In the genomic region with DNA sequence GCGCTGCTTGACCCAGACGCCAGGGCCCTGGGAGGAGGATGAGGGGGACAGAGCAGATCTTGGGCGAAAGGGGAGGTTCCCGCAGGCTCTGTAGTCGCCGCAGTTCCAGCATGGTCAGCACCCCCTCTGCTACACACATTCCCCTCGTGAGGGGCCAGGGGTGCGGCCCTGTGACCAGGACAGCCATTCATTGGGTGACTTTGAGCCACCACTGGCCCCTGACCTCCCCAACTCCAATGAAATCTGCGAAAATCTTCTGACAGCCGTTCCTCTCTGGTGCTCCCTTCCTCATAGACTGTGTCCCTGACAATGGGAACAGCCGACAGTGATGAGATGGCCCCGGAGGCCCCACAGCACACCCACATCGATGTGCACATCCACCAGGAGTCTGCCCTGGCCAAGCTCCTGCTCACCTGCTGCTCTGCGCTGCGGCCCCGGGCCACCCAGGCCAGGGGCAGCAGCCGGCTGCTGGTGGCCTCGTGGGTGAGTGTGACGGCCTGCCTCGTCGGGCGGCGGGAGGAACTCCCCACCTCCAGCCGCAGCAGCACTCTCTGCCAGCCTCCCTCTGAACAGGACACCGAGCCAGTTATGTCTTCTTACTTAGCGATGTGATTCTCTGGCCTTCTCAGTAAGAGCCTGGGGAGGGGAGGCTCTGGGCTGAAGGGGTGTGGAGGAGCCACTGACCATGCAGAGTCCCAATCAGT, we compare ENCODE assay signal across 9 cellular contexts. TPM values are rescaled to one million over a fixed set of nuclear protein-coding genes. Genes with fewer than 3 reads are reported as not detected.
DNase-seq lines count a peak whose midpoint lies in the region; ATAC-seq and TF ChIP-seq lines count a peak whose summit lies in the region.
"Had no signal": no experiment of that assay in that cellular context is flagged by ENCODE, and none has a peak within 500 bp of the region (broad histone marks: within the 10 kb centered on the region; RNA-seq: fewer than 3 reads in every experiment).

No MANE protein-coding gene starts in this region.

- H3K9me3 ChIP-seq in iPS DF 6.9 (ENCODE audit: control insufficient read depth, insufficient read depth, low read length) = no peaks in the 10 kb centered on the region

- peak; percentile 43 for ATAC-seq in WTC11
- no peak for ATAC-seq in HG02884 (IDR thresholded peaks at IDR 0.05; ENCODE audit: unreplicated experiment)
- ATAC-seq in HG02678 (IDR thresholded peaks at IDR 0.05; ENCODE audit: unreplicated experiment) = no peak
- no peak for ATAC-seq in GM21423 (IDR thresholded peaks at IDR 0.05; ENCODE audit: unreplicated experiment)

- H3K27ac ChIP-seq in iPS DF 6.9 (ENCODE audit: low read length) (no peak overlapping the region), rectal smooth muscle tissue (ENCODE audit: low read depth, low read length) (no peak overlapping the region)

- H3K36me3 ChIP-seq in iPS DF 6.9 (ENCODE audit: control insufficient read depth, insufficient read depth, low read length) (no peaks in the 10 kb centered on the region), rectal smooth muscle tissue (ENCODE audit: control insufficient read depth, insufficient read depth, low read length) (peaks cover 16% of the 10 kb centered on the region)

- no TSS peak for BruUV-seq in Calu3 (replicated peaks; lab: Mats Ljungman, UMichigan)

- peaks cover 37% of the 10 kb centered on the region for H3K27me3 ChIP-seq in iPS DF 6.9 (ENCODE audit: control insufficient read depth, insufficient read depth, low read length)
- H3K27me3 ChIP-seq in rectal smooth muscle tissue (ENCODE audit: control insufficient read depth, insufficient read depth, low read length) = no peaks in the 10 kb centered on the region

- H3K27ac Mint-ChIP-seq in Calu3 (ENCODE audit: unreplicated experiment) (no peak overlapping the region), WTC11 (no peak overlapping the region)

- TF ChIP-seq CTCF in Calu3 (IDR thresholded peaks at IDR 0.05; ENCODE audit: unreplicated experiment) = no peak
- no peak for TF ChIP-seq CTCF in WTC11 (IDR thresholded peaks at IDR 0.05)

- intact Hi-C loops in Calu3 (cut with micrococcal nuclease; ENCODE audit: unreplicated experiment) = no loop called here

- H3K4me1 ChIP-seq in iPS DF 6.9 (ENCODE audit: control insufficient read depth, insufficient read depth, low read length) (peaks cover 7% of the 10 kb centered on the region), rectal smooth muscle tissue (ENCODE audit: control insufficient read depth, insufficient read depth, low read length) (peaks cover 2% of the 10 kb centered on the region)

- no peak overlapping the region for H3K9ac ChIP-seq in rectal smooth muscle tissue (ENCODE audit: low read length)

- H3K4me3 Mint-ChIP-seq in Calu3 (ENCODE audit: low read depth, unreplicated experiment) (peak overlapping the region; percentile 67), WTC11 (peak overlapping the region; percentile 56)

- no peaks in the 10 kb centered on the region for H3K36me3 Mint-ChIP-seq in Calu3 (ENCODE audit: insufficient read depth, unreplicated experiment)
- H3K36me3 Mint-ChIP-seq in WTC11 = peaks cover 6% of the 10 kb centered on the region

- CTCF ChIA-PET in Calu3 (lab: Charles Lee) = no interaction called here
- CTCF ChIA-PET in WTC11 (lab: Charles Lee) = interaction anchor here (0.9 to 3.3 kb wide), 4 partner anchors 13 to 97 kb away, joined by 3 to 12 read pairs (median 6); no protein-coding TSS in a partner anchor

- DNase-seq in Calu3 = no peak
- DNase-seq in WTC11 (ENCODE audit: low spot score) = no peak
- DNase-seq in iPS DF 6.9 (ENCODE audit: low read depth, low spot score) = no peak
- DNase-seq in activated CD4-positive, alpha-beta T cell treated with anti-CD3 and anti-CD28 coated beads for 1 hour = no peak
- DNase-seq: NCI-H187 had no signal

- H3K9me3 Mint-ChIP-seq in Calu3 (ENCODE audit: low read depth, unreplicated experiment) (no peaks in the 10 kb centered on the region), WTC11 (peaks cover 15% of the 10 kb centered on the region)

- POLR2A ChIA-PET in WTC11 (lab: Charles Lee) = no interaction called here

- peaks cover 64% of the 10 kb centered on the region for H3K27me3 Mint-ChIP-seq in Calu3 (ENCODE audit: unreplicated experiment)
- H3K27me3 Mint-ChIP-seq in WTC11 (ENCODE audit: low read depth) = peaks cover 78% of the 10 kb centered on the region

- H3K4me3 ChIP-seq in iPS DF 6.9 (ENCODE audit: low read length) = peak overlapping the region; percentile 50; the same call in 1 of the 2 replicates
- H3K4me3 ChIP-seq in rectal smooth muscle tissue (ENCODE audit: low read length) = peak overlapping the region; percentile 57

- WGBS in iPS DF 6.9 (ENCODE audit: insufficient coverage, insufficient read length) = no CpG with 5 or more reads among the region's 26 CpGs

- no peaks in the 10 kb centered on the region for H3K4me1 Mint-ChIP-seq in Calu3 (ENCODE audit: low read depth, unreplicated experiment)
- peaks cover 15% of the 10 kb centered on the region for H3K4me1 Mint-ChIP-seq in WTC11

TF ChIP-seq in WTC11, 78 proteins besides CTCF, POLR2A, EP300 and RAD21:
- TF ChIP-seq, protein P1, sequence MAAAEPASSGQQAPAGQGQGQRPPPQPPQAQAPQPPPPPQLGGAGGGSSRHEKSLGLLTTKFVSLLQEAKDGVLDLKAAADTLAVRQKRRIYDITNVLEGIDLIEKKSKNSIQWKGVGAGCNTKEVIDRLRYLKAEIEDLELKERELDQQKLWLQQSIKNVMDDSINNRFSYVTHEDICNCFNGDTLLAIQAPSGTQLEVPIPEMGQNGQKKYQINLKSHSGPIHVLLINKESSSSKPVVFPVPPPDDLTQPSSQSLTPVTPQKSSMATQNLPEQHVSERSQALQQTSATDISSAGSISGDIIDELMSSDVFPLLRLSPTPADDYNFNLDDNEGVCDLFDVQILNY (CRISPR knock-in tag; IDR thresholded peaks at IDR 0.05) = no peak
- TF ChIP-seq, protein P2, sequence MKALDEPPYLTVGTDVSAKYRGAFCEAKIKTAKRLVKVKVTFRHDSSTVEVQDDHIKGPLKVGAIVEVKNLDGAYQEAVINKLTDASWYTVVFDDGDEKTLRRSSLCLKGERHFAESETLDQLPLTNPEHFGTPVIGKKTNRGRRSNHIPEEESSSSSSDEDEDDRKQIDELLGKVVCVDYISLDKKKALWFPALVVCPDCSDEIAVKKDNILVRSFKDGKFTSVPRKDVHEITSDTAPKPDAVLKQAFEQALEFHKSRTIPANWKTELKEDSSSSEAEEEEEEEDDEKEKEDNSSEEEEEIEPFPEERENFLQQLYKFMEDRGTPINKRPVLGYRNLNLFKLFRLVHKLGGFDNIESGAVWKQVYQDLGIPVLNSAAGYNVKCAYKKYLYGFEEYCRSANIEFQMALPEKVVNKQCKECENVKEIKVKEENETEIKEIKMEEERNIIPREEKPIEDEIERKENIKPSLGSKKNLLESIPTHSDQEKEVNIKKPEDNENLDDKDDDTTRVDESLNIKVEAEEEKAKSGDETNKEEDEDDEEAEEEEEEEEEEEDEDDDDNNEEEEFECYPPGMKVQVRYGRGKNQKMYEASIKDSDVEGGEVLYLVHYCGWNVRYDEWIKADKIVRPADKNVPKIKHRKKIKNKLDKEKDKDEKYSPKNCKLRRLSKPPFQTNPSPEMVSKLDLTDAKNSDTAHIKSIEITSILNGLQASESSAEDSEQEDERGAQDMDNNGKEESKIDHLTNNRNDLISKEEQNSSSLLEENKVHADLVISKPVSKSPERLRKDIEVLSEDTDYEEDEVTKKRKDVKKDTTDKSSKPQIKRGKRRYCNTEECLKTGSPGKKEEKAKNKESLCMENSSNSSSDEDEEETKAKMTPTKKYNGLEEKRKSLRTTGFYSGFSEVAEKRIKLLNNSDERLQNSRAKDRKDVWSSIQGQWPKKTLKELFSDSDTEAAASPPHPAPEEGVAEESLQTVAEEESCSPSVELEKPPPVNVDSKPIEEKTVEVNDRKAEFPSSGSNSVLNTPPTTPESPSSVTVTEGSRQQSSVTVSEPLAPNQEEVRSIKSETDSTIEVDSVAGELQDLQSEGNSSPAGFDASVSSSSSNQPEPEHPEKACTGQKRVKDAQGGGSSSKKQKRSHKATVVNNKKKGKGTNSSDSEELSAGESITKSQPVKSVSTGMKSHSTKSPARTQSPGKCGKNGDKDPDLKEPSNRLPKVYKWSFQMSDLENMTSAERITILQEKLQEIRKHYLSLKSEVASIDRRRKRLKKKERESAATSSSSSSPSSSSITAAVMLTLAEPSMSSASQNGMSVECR (CRISPR knock-in tag; IDR thresholded peaks at IDR 0.05; ENCODE audit: borderline replicate concordance) = 0 out of 2 replicates have a peak, but pooled peaks have one; percentile 21

RNA-seq across cellular contexts. Expression of a gene that starts 0.8 kb away (rescaled TPM):
- total RNA-seq in Calu3 (2022) (1.5 and 6.1 TPM in 2 replicates), WTC11 (2021) (0.30 to 0.74 TPM (median 0.64 TPM) in 3 replicates)

RNA-seq across cellular contexts. Expression of a gene that starts 1.2 kb away (rescaled TPM):
- 3.1 and 7.3 TPM in 2 replicates for total RNA-seq in Calu3 (2022)
- total RNA-seq in WTC11 (2021) = 1.0 to 1.6 TPM (median 1.3 TPM) in 3 replicates

RNA-seq across cellular contexts. Expression of a gene that starts 50.9 kb away (rescaled TPM):
- total RNA-seq in Calu3 (2022) (1.2 and 1.8 TPM in 2 replicates), WTC11 (2021) (0.17 to 0.39 TPM (median 0.23 TPM) in 3 replicates)
